In the genomic region with DNA sequence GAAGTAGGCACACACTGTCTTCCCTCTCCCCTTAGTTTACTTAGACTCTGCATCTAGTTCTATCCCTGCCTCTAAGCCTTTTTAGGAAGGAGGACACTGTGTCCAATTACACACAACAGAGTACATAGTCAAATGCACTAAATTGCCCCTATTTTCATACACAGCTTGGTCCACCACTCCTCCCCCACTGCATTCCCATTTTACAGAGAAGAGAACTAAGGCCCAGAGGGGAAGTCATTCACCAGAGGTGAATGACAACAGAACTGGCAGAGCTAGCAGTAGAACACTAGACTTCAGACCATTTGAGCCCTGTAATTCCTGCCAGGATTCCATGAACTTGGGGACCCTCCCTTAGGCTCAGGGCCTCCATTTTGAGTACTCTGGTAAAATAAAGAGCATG, we compare ENCODE assay signal across 1 cellular context.
TF ChIP-seq lines count a peak whose summit lies in the region.

No MANE protein-coding gene starts in this region.

TF ChIP-seq in GM23338, 12 proteins besides CTCF, POLR2A, EP300 and RAD21 (continued from another document):
- TF ChIP-seq, protein P1, sequence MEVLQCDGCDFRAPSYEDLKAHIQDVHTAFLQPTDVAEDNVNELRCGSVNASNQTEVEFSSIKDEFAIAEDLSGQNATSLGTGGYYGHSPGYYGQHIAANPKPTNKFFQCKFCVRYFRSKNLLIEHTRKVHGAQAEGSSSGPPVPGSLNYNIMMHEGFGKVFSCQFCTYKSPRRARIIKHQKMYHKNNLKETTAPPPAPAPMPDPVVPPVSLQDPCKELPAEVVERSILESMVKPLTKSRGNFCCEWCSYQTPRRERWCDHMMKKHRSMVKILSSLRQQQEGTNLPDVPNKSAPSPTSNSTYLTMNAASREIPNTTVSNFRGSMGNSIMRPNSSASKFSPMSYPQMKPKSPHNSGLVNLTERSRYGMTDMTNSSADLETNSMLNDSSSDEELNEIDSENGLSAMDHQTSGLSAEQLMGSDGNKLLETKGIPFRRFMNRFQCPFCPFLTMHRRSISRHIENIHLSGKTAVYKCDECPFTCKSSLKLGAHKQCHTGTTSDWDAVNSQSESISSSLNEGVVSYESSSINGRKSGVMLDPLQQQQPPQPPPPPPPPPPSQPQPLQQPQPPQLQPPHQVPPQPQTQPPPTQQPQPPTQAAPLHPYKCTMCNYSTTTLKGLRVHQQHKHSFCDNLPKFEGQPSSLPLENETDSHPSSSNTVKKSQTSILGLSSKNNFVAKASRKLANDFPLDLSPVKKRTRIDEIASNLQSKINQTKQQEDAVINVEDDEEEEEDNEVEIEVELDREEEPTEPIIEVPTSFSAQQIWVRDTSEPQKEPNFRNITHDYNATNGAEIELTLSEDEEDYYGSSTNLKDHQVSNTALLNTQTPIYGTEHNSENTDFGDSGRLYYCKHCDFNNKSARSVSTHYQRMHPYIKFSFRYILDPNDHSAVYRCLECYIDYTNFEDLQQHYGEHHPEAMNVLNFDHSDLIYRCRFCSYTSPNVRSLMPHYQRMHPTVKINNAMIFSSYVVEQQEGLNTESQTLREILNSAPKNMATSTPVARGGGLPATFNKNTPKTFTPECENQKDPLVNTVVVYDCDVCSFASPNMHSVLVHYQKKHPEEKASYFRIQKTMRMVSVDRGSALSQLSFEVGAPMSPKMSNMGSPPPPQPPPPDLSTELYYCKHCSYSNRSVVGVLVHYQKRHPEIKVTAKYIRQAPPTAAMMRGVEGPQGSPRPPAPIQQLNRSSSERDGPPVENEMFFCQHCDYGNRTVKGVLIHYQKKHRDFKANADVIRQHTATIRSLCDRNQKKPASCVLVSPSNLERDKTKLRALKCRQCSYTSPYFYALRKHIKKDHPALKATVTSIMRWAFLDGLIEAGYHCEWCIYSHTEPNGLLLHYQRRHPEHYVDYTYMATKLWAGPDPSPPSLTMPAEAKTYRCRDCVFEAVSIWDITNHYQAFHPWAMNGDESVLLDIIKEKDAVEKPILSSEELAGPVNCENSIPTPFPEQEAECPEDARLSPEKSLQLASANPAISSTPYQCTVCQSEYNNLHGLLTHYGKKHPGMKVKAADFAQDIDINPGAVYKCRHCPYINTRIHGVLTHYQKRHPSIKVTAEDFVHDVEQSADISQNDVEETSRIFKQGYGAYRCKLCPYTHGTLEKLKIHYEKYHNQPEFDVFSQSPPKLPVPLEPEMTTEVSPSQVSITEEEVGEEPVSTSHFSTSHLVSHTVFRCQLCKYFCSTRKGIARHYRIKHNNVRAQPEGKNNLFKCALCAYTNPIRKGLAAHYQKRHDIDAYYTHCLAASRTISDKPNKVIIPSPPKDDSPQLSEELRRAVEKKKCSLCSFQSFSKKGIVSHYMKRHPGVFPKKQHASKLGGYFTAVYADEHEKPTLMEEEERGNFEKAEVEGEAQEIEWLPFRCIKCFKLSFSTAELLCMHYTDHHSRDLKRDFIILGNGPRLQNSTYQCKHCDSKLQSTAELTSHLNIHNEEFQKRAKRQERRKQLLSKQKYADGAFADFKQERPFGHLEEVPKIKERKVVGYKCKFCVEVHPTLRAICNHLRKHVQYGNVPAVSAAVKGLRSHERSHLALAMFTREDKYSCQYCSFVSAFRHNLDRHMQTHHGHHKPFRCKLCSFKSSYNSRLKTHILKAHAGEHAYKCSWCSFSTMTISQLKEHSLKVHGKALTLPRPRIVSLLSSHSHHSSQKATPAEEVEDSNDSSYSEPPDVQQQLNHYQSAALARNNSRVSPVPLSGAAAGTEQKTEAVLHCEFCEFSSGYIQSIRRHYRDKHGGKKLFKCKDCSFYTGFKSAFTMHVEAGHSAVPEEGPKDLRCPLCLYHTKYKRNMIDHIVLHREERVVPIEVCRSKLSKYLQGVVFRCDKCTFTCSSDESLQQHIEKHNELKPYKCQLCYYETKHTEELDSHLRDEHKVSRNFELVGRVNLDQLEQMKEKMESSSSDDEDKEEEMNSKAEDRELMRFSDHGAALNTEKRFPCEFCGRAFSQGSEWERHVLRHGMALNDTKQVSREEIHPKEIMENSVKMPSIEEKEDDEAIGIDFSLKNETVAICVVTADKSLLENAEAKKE (CRISPR knock-in tag; IDR thresholded peaks at IDR 0.05) = no peak
- TF ChIP-seq CREB1 (CRISPR knock-in tag; IDR thresholded peaks at IDR 0.05; ENCODE audit: low read depth) (no peak), EZH2phosphoT487 (IDR thresholded peaks at IDR 0.05; ENCODE audit: unreplicated experiment) (no peak), JUNB (IDR thresholded peaks at IDR 0.05; ENCODE audit: unreplicated experiment) (no peak), NANOG (IDR thresholded peaks at IDR 0.05; ENCODE audit: borderline replicate concordance) (no peak)
- TF ChIP-seq, protein P2, sequence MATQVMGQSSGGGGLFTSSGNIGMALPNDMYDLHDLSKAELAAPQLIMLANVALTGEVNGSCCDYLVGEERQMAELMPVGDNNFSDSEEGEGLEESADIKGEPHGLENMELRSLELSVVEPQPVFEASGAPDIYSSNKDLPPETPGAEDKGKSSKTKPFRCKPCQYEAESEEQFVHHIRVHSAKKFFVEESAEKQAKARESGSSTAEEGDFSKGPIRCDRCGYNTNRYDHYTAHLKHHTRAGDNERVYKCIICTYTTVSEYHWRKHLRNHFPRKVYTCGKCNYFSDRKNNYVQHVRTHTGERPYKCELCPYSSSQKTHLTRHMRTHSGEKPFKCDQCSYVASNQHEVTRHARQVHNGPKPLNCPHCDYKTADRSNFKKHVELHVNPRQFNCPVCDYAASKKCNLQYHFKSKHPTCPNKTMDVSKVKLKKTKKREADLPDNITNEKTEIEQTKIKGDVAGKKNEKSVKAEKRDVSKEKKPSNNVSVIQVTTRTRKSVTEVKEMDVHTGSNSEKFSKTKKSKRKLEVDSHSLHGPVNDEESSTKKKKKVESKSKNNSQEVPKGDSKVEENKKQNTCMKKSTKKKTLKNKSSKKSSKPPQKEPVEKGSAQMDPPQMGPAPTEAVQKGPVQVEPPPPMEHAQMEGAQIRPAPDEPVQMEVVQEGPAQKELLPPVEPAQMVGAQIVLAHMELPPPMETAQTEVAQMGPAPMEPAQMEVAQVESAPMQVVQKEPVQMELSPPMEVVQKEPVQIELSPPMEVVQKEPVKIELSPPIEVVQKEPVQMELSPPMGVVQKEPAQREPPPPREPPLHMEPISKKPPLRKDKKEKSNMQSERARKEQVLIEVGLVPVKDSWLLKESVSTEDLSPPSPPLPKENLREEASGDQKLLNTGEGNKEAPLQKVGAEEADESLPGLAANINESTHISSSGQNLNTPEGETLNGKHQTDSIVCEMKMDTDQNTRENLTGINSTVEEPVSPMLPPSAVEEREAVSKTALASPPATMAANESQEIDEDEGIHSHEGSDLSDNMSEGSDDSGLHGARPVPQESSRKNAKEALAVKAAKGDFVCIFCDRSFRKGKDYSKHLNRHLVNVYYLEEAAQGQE (IDR thresholded peaks at IDR 0.05; ENCODE audit: unreplicated experiment) = no peak
